20 cellular contexts compared by ENCODE assay signal in genomic region chr4:159871141-159871540, GRCh38.
"Had no signal": no experiment of that assay in that cellular context is flagged by ENCODE, and none has a peak within 500 bp of the region (broad histone marks: within the 10 kb centered on the region; RNA-seq: fewer than 3 reads in every experiment).

No MANE protein-coding gene starts in this region.

- H3K27ac Mint-ChIP-seq: activated naive CD4-positive, alpha-beta T cell treated with anti-CD3 and anti-CD28 coated beads, Interleukin-2, amount 50 U/mL, for 24 hours; activated T-cell treated with anti-CD3 and anti-CD28 coated beads, Interleukin-2, amount 50 U/mL, for 72 hours; immature natural killer cell; natural killer cell; stimulated activated memory B cell treated with anti-CD40 and anti-IgM and Interleukin-4, amounts not matched to agents 10 μg/mL and 1 μg/mL and 100 μg/mL, for 72 hours; T-helper 1 cell treated with Interleukin-12 subunit alpha and Interleukin-12 subunit beta and Interleukin-4 antibody, amounts not matched to agents 30 μg/mL and 1 μg/mL, for 36 hours had no signal

- H3K79me2 ChIP-seq: parathyroid adenoma had no signal

- DNase-seq: activated CD4-positive, CD25-positive, alpha-beta regulatory T cell treated with anti-CD3 and anti-CD28 coated beads, Interleukin-2, amount 50 U/mL, for 72 hours; activated CD8-positive, alpha-beta memory T cell treated with anti-CD3 and anti-CD28 coated beads for 24 hours; activated gamma-delta T cell; activated T-cell treated with anti-CD3 and anti-CD28 coated beads, Interleukin-2, amount 50 U/mL, for 72 hours; cerebellar nuclear complex; dermis blood vessel endothelial cell; effector memory CD4-positive, alpha-beta T cell; esophagus squamous epithelium; immature natural killer cell; left cardiac atrium; natural killer cell; stimulated activated CD4-positive, alpha-beta T cell treated with anti-CD3 and anti-CD28 coated beads, Interleukin-4, amount 100 ng/mL, for 4 hours; testis; upper lobe of left lung had no signal

- H3K4me1 Mint-ChIP-seq: activated naive CD4-positive, alpha-beta T cell treated with anti-CD3 and anti-CD28 coated beads, Interleukin-2, amount 50 U/mL, for 24 hours; immature natural killer cell; natural killer cell; stimulated activated memory B cell treated with anti-CD40 and anti-IgM and Interleukin-4, amounts not matched to agents 10 μg/mL and 1 μg/mL and 100 μg/mL, for 72 hours had no signal

- H3K4me3 ChIP-seq: esophagus squamous epithelium, testis, upper lobe of left lung had no signal

- H3K9me3 ChIP-seq: esophagus squamous epithelium, testis, upper lobe of left lung had no signal

- H3K27me3 ChIP-seq: esophagus squamous epithelium, testis, upper lobe of left lung had no signal

- ATAC-seq: activated T-cell treated with anti-CD3 and anti-CD28 coated beads, Interleukin-2, amount 50 U/mL, for 72 hours; left cardiac atrium; natural killer cell; sciatic nerve; stimulated activated memory B cell treated with anti-CD40 and anti-IgM and Interleukin-4, amounts not matched to agents 10 μg/mL and 1 μg/mL and 100 μg/mL, for 72 hours had no signal

- H3K4me3 Mint-ChIP-seq: activated naive CD4-positive, alpha-beta T cell treated with anti-CD3 and anti-CD28 coated beads, Interleukin-2, amount 50 U/mL, for 24 hours; activated T-cell treated with anti-CD3 and anti-CD28 coated beads, Interleukin-2, amount 50 U/mL, for 72 hours; immature natural killer cell; natural killer cell; stimulated activated memory B cell treated with anti-CD40 and anti-IgM and Interleukin-4, amounts not matched to agents 10 μg/mL and 1 μg/mL and 100 μg/mL, for 72 hours; T-helper 1 cell treated with Interleukin-12 subunit alpha and Interleukin-12 subunit beta and Interleukin-4 antibody, amounts not matched to agents 30 μg/mL and 1 μg/mL, for 36 hours had no signal

- H3K36me3 Mint-ChIP-seq: activated naive CD4-positive, alpha-beta T cell treated with anti-CD3 and anti-CD28 coated beads, Interleukin-2, amount 50 U/mL, for 24 hours; immature natural killer cell; stimulated activated memory B cell treated with anti-CD40 and anti-IgM and Interleukin-4, amounts not matched to agents 10 μg/mL and 1 μg/mL and 100 μg/mL, for 72 hours had no signal

- H3K4me1 ChIP-seq: esophagus squamous epithelium, parathyroid adenoma, testis, upper lobe of left lung had no signal

- H3K27ac ChIP-seq: esophagus squamous epithelium, parathyroid adenoma, testis, upper lobe of left lung, VCaP had no signal

- H3K27me3 Mint-ChIP-seq: activated naive CD4-positive, alpha-beta T cell treated with anti-CD3 and anti-CD28 coated beads, Interleukin-2, amount 50 U/mL, for 24 hours; stimulated activated memory B cell treated with anti-CD40 and anti-IgM and Interleukin-4, amounts not matched to agents 10 μg/mL and 1 μg/mL and 100 μg/mL, for 72 hours had no signal

- H3K36me3 ChIP-seq: esophagus squamous epithelium, upper lobe of left lung had no signal

- H2AFZ ChIP-seq: parathyroid adenoma had no signal
